In genomic region chr6:169677096-169677495, GRCh38 we compare ENCODE assay signal across 20 cellular contexts. TPM values are rescaled to one million over a fixed set of nuclear protein-coding genes. Genes with fewer than 3 reads are reported as not detected.
DNase-seq lines count a peak whose midpoint lies in the region; FAIRE-seq and TF ChIP-seq lines count a peak whose summit lies in the region.
"Had no signal": no experiment of that assay in that cellular context is flagged by ENCODE, and none has a peak within 500 bp of the region (broad histone marks: within the 10 kb centered on the region; RNA-seq: fewer than 3 reads in every experiment).

No MANE protein-coding gene starts in this region.

- no peak overlapping the region for H4K8ac ChIP-seq in mesenchymal stem cell (ENCODE audit: low read length)

- H3K9ac ChIP-seq in endodermal cell (ENCODE audit: extremely low read depth, low read length, poor library complexity, severe bottlenecking) (no peak overlapping the region), mesenchymal stem cell (ENCODE audit: low read length) (no peak overlapping the region), kidney (ENCODE audit: low read length in 2 of 2) (no peak overlapping the region)

- FAIRE-seq in kidney (lab: Jason Lieb, UNC), result no peak

- no peak overlapping the region for H3K23ac ChIP-seq in mesenchymal stem cell (ENCODE audit: low read length in 2 of 2)

- no peak overlapping the region for H3K4me3 Mint-ChIP-seq in endodermal cell
- H3K4me3 Mint-ChIP-seq: CD8-positive, alpha-beta T cell had no signal

- 85 to 91% methylated on average over 1 of the region's 1 CpG for WGBS in endodermal cell (ENCODE audit: insufficient coverage in 1 of 2, insufficient read length in 1 of 2), 2 experiments
- whole genome bisulfite sequencing in mesenchymal stem cell, result 92% methylated on average over 1 of the region's 1 CpG

- DNase-seq in EH (ENCODE audit: low read depth) (peak; percentile 70), M059J (ENCODE audit: low read depth) (peak; percentile 83), endodermal cell (no peak), mesenchymal stem cell (peak; percentile 35), NCI-H1048 (lab: John Stamatoyannopoulos, UW) (no peak), kidney (no peak)
- DNase-seq in activated CD4-positive, CD25-positive, alpha-beta regulatory T cell (lab: John Stamatoyannopoulos, UW), result no peak
- DNase-seq: AML-193; C1 segment of cervical spinal cord; CD8-positive, alpha-beta T cell; GF-D8; H7; KBM-7; NCI-H1105; NCI-H2081; NCI-H2171; NCI-H345; NCI-H524; NCI-H774; NK-92 treated with Interleukin-12 subunit alpha and Interleukin-12 subunit beta, amount 100 ng/mL, for 24 hours had no signal

- peaks cover 24% of the 10 kb centered on the region for H3K4me1 Mint-ChIP-seq in endodermal cell

- no peak overlapping the region for H3K14ac ChIP-seq in mesenchymal stem cell (ENCODE audit: low read length in 2 of 2)

- H2AK5ac ChIP-seq in mesenchymal stem cell (ENCODE audit: low read length, severe bottlenecking), result no peak overlapping the region

- H3K79me1 ChIP-seq in mesenchymal stem cell (replicated peaks; ENCODE audit: low read length, poor library complexity, severe bottlenecking), result peaks cover 19% of the 10 kb centered on the region

- no peak overlapping the region for H2BK15ac ChIP-seq in mesenchymal stem cell (ENCODE audit: low read depth, poor library complexity, severe bottlenecking)

- no peak overlapping the region for H2AFZ ChIP-seq in mesenchymal stem cell (ENCODE audit: low read depth, low read length)

- peaks cover 91% of the 10 kb centered on the region for H3K36me3 ChIP-seq in endodermal cell (ENCODE audit: control insufficient read depth, insufficient read depth, low read length)
- peaks cover 16 to 32% of the 10 kb centered on the region in 2 experiments for H3K36me3 ChIP-seq in mesenchymal stem cell (ENCODE audit: control insufficient read depth in 1 of 2, insufficient read depth in 2 of 2, low read depth in 1 of 2, low read length in 2 of 2)
- peaks cover 0 to 5% of the 10 kb centered on the region in 2 donors for H3K36me3 ChIP-seq in kidney (ENCODE audit: control insufficient read depth in 1 of 2, insufficient read depth in 2 of 2, low read length in 2 of 2)

- H4K91ac ChIP-seq in mesenchymal stem cell (ENCODE audit: low read length), result no peak overlapping the region

- no peak overlapping the region for H2BK120ac ChIP-seq in mesenchymal stem cell (ENCODE audit: low read depth, low read length)

- peaks cover 87% of the 10 kb centered on the region for H3K36me3 Mint-ChIP-seq in endodermal cell (ENCODE audit: low read depth)

- TF ChIP-seq CTCF in endodermal cell (conservative IDR thresholded peaks at IDR 0.05) (no peak), kidney (IDR thresholded peaks at IDR 0.05; ENCODE audit: borderline replicate concordance, extremely low read depth, insufficient read depth) (no peak)

- H3K9me3 Mint-ChIP-seq in endodermal cell, result peaks cover 8% of the 10 kb centered on the region

- no peak overlapping the region for H3K4ac ChIP-seq in mesenchymal stem cell (ENCODE audit: low read depth in 1 of 2, low read length in 2 of 2)

- H2BK12ac ChIP-seq in mesenchymal stem cell (ENCODE audit: low read length in 2 of 2), result no peak overlapping the region

- H3K27ac Mint-ChIP-seq in endodermal cell, result peak overlapping the region; percentile 17
- H3K27ac Mint-ChIP-seq: CD8-positive, alpha-beta T cell had no signal

- no peak overlapping the region for H3K18ac ChIP-seq in mesenchymal stem cell (ENCODE audit: low read depth in 1 of 2, low read length in 2 of 2)

- H3K9me3 ChIP-seq in endodermal cell (ENCODE audit: control insufficient read depth, low read length), result peaks cover 76% of the 10 kb centered on the region
- H3K9me3 ChIP-seq in mesenchymal stem cell (ENCODE audit: control insufficient read depth, low read length), result peaks cover 8% of the 10 kb centered on the region
- H3K9me3 ChIP-seq in kidney (ENCODE audit: control insufficient read depth in 1 of 2, low read length in 2 of 2), result no peaks in the 10 kb centered on the region

- H2BK5ac ChIP-seq in mesenchymal stem cell (ENCODE audit: low read depth, low read length, poor library complexity, severe bottlenecking), result no peak overlapping the region

- H3K4me3 ChIP-seq in endodermal cell (ENCODE audit: low read length) (peak overlapping the region; percentile 67), mesenchymal stem cell (ENCODE audit: insufficient read depth in 1 of 2, low read depth in 1 of 2, low read length in 2 of 2) (no peak overlapping the region), kidney (ENCODE audit: low read length in 2 of 2) (no peak overlapping the region)

- H3K27ac ChIP-seq in endodermal cell (ENCODE audit: low read depth, low read length) (no peak overlapping the region), mesenchymal stem cell (ENCODE audit: low read length, poor library complexity, severe bottlenecking) (no peak overlapping the region), kidney (ENCODE audit: low read depth in 2 of 2, low read length in 2 of 2) (no peak overlapping the region)

- no peaks in the 10 kb centered on the region for H3K4me1 ChIP-seq in endodermal cell (ENCODE audit: control insufficient read depth, insufficient read depth, low read length)
- H3K4me1 ChIP-seq in mesenchymal stem cell (ENCODE audit: control insufficient read depth, insufficient read depth, low read depth, low read length), result no peaks in the 10 kb centered on the region
- peaks cover 5% of the 10 kb centered on the region in 2 donors for H3K4me1 ChIP-seq in kidney (ENCODE audit: control insufficient read depth in 1 of 2, insufficient read depth in 1 of 2, low read depth in 1 of 2, low read length in 2 of 2)

- H3K27me3 Mint-ChIP-seq in endodermal cell (ENCODE audit: insufficient read depth), result no peaks in the 10 kb centered on the region

- no peaks in the 10 kb centered on the region for H3K27me3 ChIP-seq in endodermal cell (ENCODE audit: control insufficient read depth, insufficient read depth, low read length, poor library complexity, severe bottlenecking)
- no peaks in the 10 kb centered on the region for H3K27me3 ChIP-seq in mesenchymal stem cell (ENCODE audit: control insufficient read depth in 1 of 2, insufficient read depth in 1 of 2, low read length in 2 of 2)

- H3K4me2 ChIP-seq in mesenchymal stem cell (ENCODE audit: low read length, poor library complexity, severe bottlenecking), result no peak overlapping the region

- intact Hi-C loops in kidney (cut with DNase I), result no loop called here

RNA-seq across cellular contexts. Expression of gene WDR27, which starts 24.7 kb away (rescaled TPM):
- total RNA-seq in M059J (2014; rRNA removed; shearing (Covaris generic)), result 7.9 and 10.6 TPM in 2 replicates
- total RNA-seq in endodermal cell, result 100 to 1,000 TPM in 1 of 2 donors, 10 to 100 TPM in 1; 94.4 to 110 TPM
- polyA plus RNA-seq in endodermal cell (2013, experiment 1 of 2), result 93.7 TPM
- polyA plus RNA-seq in endodermal cell (2013, experiment 2 of 2), result 75.1 TPM
- polyA plus RNA-seq in mesenchymal stem cell (2013, experiment 1 of 2), result 7.1 TPM
- polyA plus RNA-seq in mesenchymal stem cell (2013, experiment 2 of 2), result 7.3 TPM
- total RNA-seq in kidney, result 45.0 TPM
- 12.3 TPM for polyA plus RNA-seq in kidney (ENCODE audit: insufficient read depth, low read depth, low replicate concordance)

RNA-seq across cellular contexts. Expression of gene C6orf120, which starts 24.8 kb away (rescaled TPM):
- 29.4 and 43.4 TPM in 2 replicates for total RNA-seq in M059J (2014; rRNA removed; shearing (Covaris generic))
- 10 to 100 TPM; 24.0 to 29.7 TPM for total RNA-seq in endodermal cell
- polyA plus RNA-seq in endodermal cell (2013, experiment 1 of 2), result 36.7 TPM
- 32.7 TPM for polyA plus RNA-seq in endodermal cell (2013, experiment 2 of 2)
- polyA plus RNA-seq in mesenchymal stem cell (2013, experiment 1 of 2), result 38.5 TPM
- 41.4 TPM for polyA plus RNA-seq in mesenchymal stem cell (2013, experiment 2 of 2)
- total RNA-seq in kidney, result 23.1 TPM
- 10.9 TPM for polyA plus RNA-seq in kidney (ENCODE audit: insufficient read depth, low read depth, low replicate concordance)

RNA-seq across cellular contexts. Expression of gene PHF10, which starts 47.2 kb away (rescaled TPM):
- total RNA-seq in M059J (2014; rRNA removed; shearing (Covaris generic)), result 24.6 and 32.7 TPM in 2 replicates
- total RNA-seq in endodermal cell, result 10 to 100 TPM; 82.5 to 82.8 TPM
- polyA plus RNA-seq in endodermal cell (2013, experiment 1 of 2), result 74.8 TPM
- 72.6 TPM for polyA plus RNA-seq in endodermal cell (2013, experiment 2 of 2)
- 19.9 TPM for polyA plus RNA-seq in mesenchymal stem cell (2013, experiment 1 of 2)
- 19.4 TPM for polyA plus RNA-seq in mesenchymal stem cell (2013, experiment 2 of 2)
- 35.9 TPM for total RNA-seq in kidney
- 34.5 TPM for polyA plus RNA-seq in kidney (ENCODE audit: insufficient read depth, low read depth, low replicate concordance)

Comparison
In these comparisons a context has a peak if more than half of its experiments do, and no peak if none do; other contexts are left out.
1. DNase-seq: peak in EH (single experiment), M059J (single experiment) and mesenchymal stem cell (single experiment); none in endodermal cell (single experiment), NCI-H1048 (single experiment), activated CD4-positive, CD25-positive, alpha-beta regulatory T cell (0 of 4) and kidney (single experiment).